In genomic region chr22:30705710-30706651, GRCh38 we compare ENCODE assay signal across 9 cellular contexts. TPM values are rescaled to one million over a fixed set of nuclear protein-coding genes. Genes with fewer than 3 reads are reported as not detected.
DNase-seq lines count a peak whose midpoint lies in the region; ATAC-seq and TF ChIP-seq lines count a peak whose summit lies in the region.
"Had no signal": no experiment of that assay in that cellular context is flagged by ENCODE, and none has a peak within 500 bp of the region (broad histone marks: within the 10 kb centered on the region; RNA-seq: fewer than 3 reads in every experiment).

No MANE protein-coding gene starts in this region.

- WGBS in smooth muscle cell (ENCODE audit: low lambda C conversion rate), result 71% methylated on average over 11 of the region's 11 CpGs

- H4K20me1 ChIP-seq in HCT116 (ENCODE audit: insufficient read depth) (no peaks in the 10 kb centered on the region), fibroblast of lung (ENCODE audit: control insufficient read depth, extremely low read depth, insufficient read depth, low read length) (no peaks in the 10 kb centered on the region), smooth muscle cell (ENCODE audit: low read depth) (no peaks in the 10 kb centered on the region)

- TF ChIP-seq POLR2A in HCT116 (IDR thresholded peaks at IDR 0.05; ENCODE audit: borderline replicate concordance, extremely low read depth, insufficient read depth, insufficient read length), result no peak

- no peaks in the 10 kb centered on the region for H3K27me3 ChIP-seq in HCT116 (ENCODE audit: insufficient read depth, low read length)
- H3K27me3 ChIP-seq in fibroblast of lung (ENCODE audit: control insufficient read depth, insufficient read depth, low read length), result no peaks in the 10 kb centered on the region
- no peaks in the 10 kb centered on the region for H3K27me3 ChIP-seq in smooth muscle cell (ENCODE audit: low read depth)

- H3K4me1 ChIP-seq in HCT116 (ENCODE audit: control insufficient read depth in 1 of 2, insufficient read depth in 2 of 2, low read length in 2 of 2), result peaks cover 46 to 68% of the 10 kb centered on the region in 2 experiments
- peaks cover 4% of the 10 kb centered on the region for H3K4me1 ChIP-seq in fibroblast of lung (ENCODE audit: control insufficient read depth, extremely low read depth, insufficient read depth, low read length)
- H3K4me1 ChIP-seq in smooth muscle cell (ENCODE audit: low read depth), result no peaks in the 10 kb centered on the region

- CTCF ChIA-PET in HCT116 (lab: Charles Lee), result interaction anchor here (1.6 kb wide), 1 partner anchor 56 kb away, joined by 4 read pairs; no protein-coding TSS in a partner anchor

- H3K36me3 ChIP-seq in HCT116 (ENCODE audit: control insufficient read depth in 1 of 2, insufficient read depth in 2 of 2, low read length in 2 of 2) (no peaks in the 10 kb centered on the region), fibroblast of lung (ENCODE audit: control insufficient read depth, insufficient read depth, low read length) (no peaks in the 10 kb centered on the region), smooth muscle cell (ENCODE audit: low read depth) (no peaks in the 10 kb centered on the region)

- H3K9me3 ChIP-seq in HCT116 (ENCODE audit: control insufficient read depth in 1 of 2, insufficient read depth in 1 of 2, low read depth in 1 of 2, low read length in 2 of 2) (no peaks in the 10 kb centered on the region; a peak in 1 of 4 replicates), fibroblast of lung (ENCODE audit: control insufficient read depth, insufficient read depth, low read depth, low read length) (no peaks in the 10 kb centered on the region), smooth muscle cell (replicated peaks; ENCODE audit: low read depth) (no peaks in the 10 kb centered on the region)

- H3K9ac ChIP-seq in HCT116 (ENCODE audit: low read length) (peak overlapping the region; percentile 45), fibroblast of lung (ENCODE audit: insufficient read depth, low read length) (no peak overlapping the region), smooth muscle cell (ENCODE audit: low read depth) (no peak overlapping the region)

- H3K79me2 ChIP-seq in HCT116 (ENCODE audit: insufficient read depth, low read length), result peaks cover 3% of the 10 kb centered on the region; the same call in 1 of the 2 replicates
- H3K79me2 ChIP-seq in fibroblast of lung (ENCODE audit: control insufficient read depth, insufficient read depth, low read length), result no peaks in the 10 kb centered on the region
- H3K79me2 ChIP-seq in smooth muscle cell (ENCODE audit: low read depth), result no peaks in the 10 kb centered on the region

- H3K27ac ChIP-seq in HCT116 (ENCODE audit: low read depth, low read length) (peak overlapping the region; percentile 29; the same call in 1 of the 2 replicates), fibroblast of lung (ENCODE audit: insufficient read depth, low read length) (no peak overlapping the region), smooth muscle cell (ENCODE audit: low read depth) (no peak overlapping the region)

- DNase-seq in GM13976 (ENCODE audit: low spot score) (peak; percentile 41), HCT116 (ENCODE audit: low read depth, low spot score) (peak; percentile 70), NCI-H82 treated with DMSO at 0.1 percent for 48 hours (lab: John Stamatoyannopoulos, UW; ENCODE audit: unreplicated experiment) (peak; percentile 65), fibroblast of lung (ENCODE audit: low read depth in 2 of 2) (peak; percentile 74 to 89), SK-N-DZ (ENCODE audit: low spot score) (no peak), NCI-H1436 treated with DMSO at 0.1 percent for 48 hours (lab: John Stamatoyannopoulos, UW) (no peak), ACHN (no peak), smooth muscle cell (lab: John Stamatoyannopoulos, UW; ENCODE audit: unreplicated experiment) (no peak)
- DNase-seq: T-cell had no signal

- in situ Hi-C loops in GM13976 (cut with MboI; ENCODE audit: low sequenced_read_pairs, unreplicated experiment), result no loop called here
- in situ Hi-C loops in ACHN (cut with HindIII; ENCODE audit: low pct_ligation_motif_present, low pct_unique_long_range_greater_than_20kb, low sequenced_read_pairs), result no loop called here

- no peaks in the 10 kb centered on the region for H3K9me2 ChIP-seq in HCT116 (ENCODE audit: insufficient read depth)

- BruUV-seq in HCT116 (replicated peaks; lab: Mats Ljungman, UMichigan), result no TSS peak

- TF ChIP-seq CTCF in GM13976 (IDR thresholded peaks at IDR 0.05; ENCODE audit: borderline replicate concordance, control extremely low read depth, extremely low read depth, insufficient read depth, missing control alignments), result no peak
- TF ChIP-seq CTCF in HCT116 (IDR thresholded peaks at IDR 0.05 in 2 of 3, conservative IDR thresholded peaks at IDR 0.05 in 1 of 3; ENCODE audit: borderline replicate concordance in 1 of 3, insufficient read depth in 1 of 3, low read depth in 2 of 3, low read length in 2 of 3), result no peak
- no peak for TF ChIP-seq CTCF in fibroblast of lung (conservative IDR thresholded peaks at IDR 0.05 in 1 of 2, IDR thresholded peaks at IDR 0.05 in 1 of 2; ENCODE audit: low read depth in 1 of 2, low read length in 2 of 2)
- no peak for TF ChIP-seq CTCF in smooth muscle cell (IDR thresholded peaks at IDR 0.05; ENCODE audit: borderline replicate concordance, insufficient read depth, poor library complexity, severe bottlenecking)

- no peak for TF ChIP-seq RAD21 in HCT116 (IDR thresholded peaks at IDR 0.05; ENCODE audit: low read depth)

- peak; percentile 80 for ATAC-seq in HCT116

- no peak overlapping the region for H2AFZ ChIP-seq in HCT116 (ENCODE audit: low read depth, low read length, poor library complexity, severe bottlenecking)
- no peak overlapping the region for H2AFZ ChIP-seq in fibroblast of lung (ENCODE audit: low read length)
- no peak overlapping the region for H2AFZ ChIP-seq in smooth muscle cell (ENCODE audit: low read depth)

- 0 out of 4 replicates have a peak overlapping the region, but pooled peaks of 1 of the 2 experiments have one; percentile 8 for H3K4me3 ChIP-seq in HCT116 (replicated peaks in 1 of 2; ENCODE audit: low read depth in 1 of 2, low read length in 2 of 2)
- H3K4me3 ChIP-seq in fibroblast of lung (replicated peaks in 1 of 4; ENCODE audit: control extremely low read depth in 1 of 4, insufficient read depth in 1 of 4, low read depth in 3 of 4, low read length in 4 of 4), result no peak overlapping the region
- H3K4me3 ChIP-seq in smooth muscle cell, result no peak overlapping the region

- POLR2A ChIA-PET in HCT116 (lab: Charles Lee), result interaction anchor here (0.8 kb wide), 1 partner anchor 547 kb away, joined by 4 read pairs; no protein-coding TSS in a partner anchor

- H3K4me2 ChIP-seq in HCT116 (ENCODE audit: low read length) (peak overlapping the region; percentile 69), fibroblast of lung (ENCODE audit: extremely low read depth, insufficient read depth, low read length) (peak overlapping the region; percentile 5), smooth muscle cell (no peak overlapping the region)

- intact Hi-C loops in HCT116 (cut with micrococcal nuclease), result loop anchor here (5.0 kb wide), 1 partner anchor 74 kb away; no protein-coding TSS in a partner anchor

- no peaks in the 10 kb centered on the region for H3F3A ChIP-seq in smooth muscle cell (ENCODE audit: low read depth)

- RAD21 ChIA-PET in HCT116 (lab: Charles Lee; ENCODE audit: low non-redundant PET in 1 of 2, low total read pairs in 2 of 2, uncharacterized antibody in 2 of 2, unreplicated experiment in 2 of 2), result no interaction called here

TF ChIP-seq in HCT116, 20 proteins besides CTCF, POLR2A, EP300 and RAD21 (continues in another document):
- TF ChIP-seq ATF3 (IDR thresholded peaks at IDR 0.05) (no peak), ZFX (IDR thresholded peaks at IDR 0.05) (no peak), CEBPB (IDR thresholded peaks at IDR 0.05; ENCODE audit: low read depth) (peak; percentile 50), YY1 (IDR thresholded peaks at IDR 0.05; ENCODE audit: extremely low read depth, insufficient replicate concordance, low read depth, low read length) (no peak), TCF7L2 (IDR thresholded peaks at IDR 0.05; ENCODE audit: borderline replicate concordance, extremely low read depth, insufficient read depth, insufficient read length) (peak; percentile 71), EZH2 (IDR thresholded peaks at IDR 0.05) (no peak), MAX (IDR thresholded peaks at IDR 0.05) (peak; percentile 53), SIN3A (IDR thresholded peaks at IDR 0.05; ENCODE audit: low read depth) (peak; percentile 40; the same call in 1 of the 2 replicates)

RNA-seq across cellular contexts. Expression of gene OSBP2, which starts 11.3 kb away (rescaled TPM):
- total RNA-seq in HCT116 (2021; ENCODE audit: unreplicated experiment), result 12.9 TPM
- 11.6 and 13.4 TPM in 2 replicates for polyA plus RNA-seq in HCT116 (2012)
- 0.51 and 3.8 TPM in 2 replicates for total RNA-seq in fibroblast of lung
- 0.40 and 2.6 TPM in 2 replicates for polyA plus RNA-seq in fibroblast of lung
- 0.58 and 2.8 TPM in 2 replicates for polyA plus RNA-seq in fibroblast of lung (2012)
- polyA minus RNA-seq in fibroblast of lung (ENCODE audit: low replicate concordance), result 3.0 and 11.3 TPM in 2 replicates
- 1.4 and 2.7 TPM in 2 replicates for polyA plus RNA-seq in SK-N-DZ (2014; cell fraction: cytosol; rRNA removed)
- polyA plus RNA-seq in SK-N-DZ (2014; cell fraction: nucleus; rRNA removed), result 0.77 and 1.4 TPM in 2 replicates
- 4.6 and 9.1 TPM in 2 replicates for total RNA-seq in smooth muscle cell
- polyA plus RNA-seq in smooth muscle cell, result 3.8 and 4.9 TPM in 2 replicates

RNA-seq across cellular contexts. Expression of gene DUSP18, which starts 38.3 kb away (rescaled TPM):
- total RNA-seq in HCT116 (2021; ENCODE audit: unreplicated experiment), result 9.7 TPM
- polyA plus RNA-seq in HCT116 (2012), result 8.3 and 8.6 TPM in 2 replicates
- total RNA-seq in fibroblast of lung, result 4.9 and 7.4 TPM in 2 replicates
- polyA plus RNA-seq in fibroblast of lung, result 10.8 and 14.9 TPM in 2 replicates
- polyA plus RNA-seq in fibroblast of lung (2012), result 6.8 and 6.9 TPM in 2 replicates
- 45.1 and 63.2 TPM in 2 replicates for polyA minus RNA-seq in fibroblast of lung (ENCODE audit: low replicate concordance)
- 2.2 and 3.9 TPM in 2 replicates for polyA plus RNA-seq in SK-N-DZ (2014; cell fraction: cytosol; rRNA removed)
- polyA plus RNA-seq in SK-N-DZ (2014; cell fraction: nucleus; rRNA removed), result 0.99 and 1.3 TPM in 2 replicates
- total RNA-seq in smooth muscle cell, result 8.9 and 11.0 TPM in 2 replicates
- 8.1 and 9.3 TPM in 2 replicates for polyA plus RNA-seq in smooth muscle cell

Comparison
In these comparisons a context has a peak if more than half of its experiments do, and no peak if none do; other contexts are left out.
1. DNase-seq: peak in GM13976 (single experiment), HCT116 (single experiment), NCI-H82 treated with DMSO at 0.1 percent for 48 hours (single experiment) and fibroblast of lung (2 of 2); none in SK-N-DZ (single experiment), NCI-H1436 treated with DMSO at 0.1 percent for 48 hours (single experiment), ACHN (single experiment) and smooth muscle cell (single experiment).